ENCODE assay signal across 8 cellular contexts in genomic region chr16:72810480-72810879, GRCh38.
"Had no signal": no experiment of that assay in that cellular context is flagged by ENCODE, and none has a peak within 500 bp of the region (broad histone marks: within the 10 kb centered on the region; RNA-seq: fewer than 3 reads in every experiment).

No MANE protein-coding gene starts in this region.

- DNase-seq: GDM1, GF-D8 had no signal

- FAIRE-seq: G401.6, GM12878, GM12891, GM12892, GM18507, GM19239 had no signal

- ATAC-seq: GM12878 had no signal

- H3K4me3 ChIP-seq: GM12878 had no signal
